Comparison of ENCODE assay signal across 14 cellular contexts in genomic region chr14:95184413-95184790, GRCh38. TPM values are rescaled to one million over a fixed set of nuclear protein-coding genes. Genes with fewer than 3 reads are reported as not detected.
DNase-seq lines count a peak whose midpoint lies in the region; ATAC-seq lines count a peak whose summit lies in the region.
"Had no signal": no experiment of that assay in that cellular context is flagged by ENCODE, and none has a peak within 500 bp of the region (broad histone marks: within the 10 kb centered on the region; RNA-seq: fewer than 3 reads in every experiment).

No MANE protein-coding gene starts in this region.

- intact Hi-C loops in Right ventricle myocardium inferior (cut with DNase I) (no loop called here), cardiac septum (cut with DNase I) (loop anchor here (5.0 kb wide), 1 partner anchor 208 kb away; no protein-coding TSS in a partner anchor), left ventricle myocardium superior (cut with micrococcal nuclease) (no loop called here)

- ATAC-seq in Right ventricle myocardium inferior (peak; percentile 73), left ventricle myocardium superior (peak; percentile 73), GM18519 (IDR thresholded peaks at IDR 0.05; ENCODE audit: low FRiP score, unreplicated experiment) (no peak), GM19035 (IDR thresholded peaks at IDR 0.05; ENCODE audit: unreplicated experiment) (no peak)

- DNase-seq in Right ventricle myocardium inferior (ENCODE audit: missing footprints), result no peak
- no peak for DNase-seq in cardiac septum (ENCODE audit: low spot score)
- peak; percentile 60 for DNase-seq in left ventricle myocardium superior
- peak; percentile 34 for DNase-seq in renal cortical epithelial cell (ENCODE audit: low read depth)
- DNase-seq in kidney glomerular epithelial cell (lab: John Stamatoyannopoulos, UW), result no peak
- no peak for DNase-seq in activated CD4-positive, alpha-beta T cell treated with anti-CD3 and anti-CD28 coated beads for 4 hours
- DNase-seq: 8988T; activated B cell treated with CpG ODN at 0.5 μM for 24 hours; activated naive CD4-positive, alpha-beta T cell treated with Interleukin-2 at 50 U/mL for 16 hours; CD4-positive, alpha-beta T cell; NCI-H2029 treated with DMSO at 0.1 percent for 48 hours; stimulated activated CD4-positive, alpha-beta T cell treated with anti-CD3 and anti-CD28 coated beads, Interleukin-12 subunit alpha, Interleukin-12 subunit beta, amount 100 ng/mL, for 4 hours had no signal

RNA-seq across cellular contexts. Expression of gene DICER1, which starts 27.1 kb away (rescaled TPM):
- 20.7 TPM for total RNA-seq in Right ventricle myocardium inferior
- 33.1 TPM for total RNA-seq in cardiac septum
- 23.2 TPM for total RNA-seq in left ventricle myocardium superior
- 39.9 and 74.6 TPM in 2 replicates for total RNA-seq in renal cortical epithelial cell

Comparison
In these comparisons a context has a peak if more than half of its experiments do, and no peak if none do; other contexts are left out.
1. DNase-seq: peak in left ventricle myocardium superior (single experiment) and renal cortical epithelial cell (single experiment); none in Right ventricle myocardium inferior (single experiment), cardiac septum (single experiment), kidney glomerular epithelial cell (single experiment) and activated CD4-positive, alpha-beta T cell treated with anti-CD3 and anti-CD28 coated beads for 4 hours (0 of 2).
2. ATAC-seq: peak in Right ventricle myocardium inferior (single experiment) and left ventricle myocardium superior (single experiment); none in GM18519 (single experiment) and GM19035 (single experiment).